Comparison of ENCODE assay signal across 8 cellular contexts in genomic region chr2:64019083-64019974, GRCh38. TPM values are rescaled to one million over a fixed set of nuclear protein-coding genes. Genes with fewer than 3 reads are reported as not detected.
DNase-seq lines count a peak whose midpoint lies in the region; ATAC-seq and TF ChIP-seq lines count a peak whose summit lies in the region.

A gene with protein sequence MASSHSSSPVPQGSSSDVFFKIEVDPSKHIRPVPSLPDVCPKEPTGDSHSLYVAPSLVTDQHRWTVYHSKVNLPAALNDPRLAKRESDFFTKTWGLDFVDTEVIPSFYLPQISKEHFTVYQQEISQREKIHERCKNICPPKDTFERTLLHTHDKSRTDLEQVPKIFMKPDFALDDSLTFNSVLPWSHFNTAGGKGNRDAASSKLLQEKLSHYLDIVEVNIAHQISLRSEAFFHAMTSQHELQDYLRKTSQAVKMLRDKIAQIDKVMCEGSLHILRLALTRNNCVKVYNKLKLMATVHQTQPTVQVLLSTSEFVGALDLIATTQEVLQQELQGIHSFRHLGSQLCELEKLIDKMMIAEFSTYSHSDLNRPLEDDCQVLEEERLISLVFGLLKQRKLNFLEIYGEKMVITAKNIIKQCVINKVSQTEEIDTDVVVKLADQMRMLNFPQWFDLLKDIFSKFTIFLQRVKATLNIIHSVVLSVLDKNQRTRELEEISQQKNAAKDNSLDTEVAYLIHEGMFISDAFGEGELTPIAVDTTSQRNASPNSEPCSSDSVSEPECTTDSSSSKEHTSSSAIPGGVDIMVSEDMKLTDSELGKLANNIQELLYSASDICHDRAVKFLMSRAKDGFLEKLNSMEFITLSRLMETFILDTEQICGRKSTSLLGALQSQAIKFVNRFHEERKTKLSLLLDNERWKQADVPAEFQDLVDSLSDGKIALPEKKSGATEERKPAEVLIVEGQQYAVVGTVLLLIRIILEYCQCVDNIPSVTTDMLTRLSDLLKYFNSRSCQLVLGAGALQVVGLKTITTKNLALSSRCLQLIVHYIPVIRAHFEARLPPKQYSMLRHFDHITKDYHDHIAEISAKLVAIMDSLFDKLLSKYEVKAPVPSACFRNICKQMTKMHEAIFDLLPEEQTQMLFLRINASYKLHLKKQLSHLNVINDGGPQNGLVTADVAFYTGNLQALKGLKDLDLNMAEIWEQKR (minus strand): TSS chr2:64019428. CDS start chr2:63983999, 35,429 bp downstream.

- TF ChIP-seq CTCF in mucosa of descending colon (IDR thresholded peaks at IDR 0.05): no peak

- peak within 1 kb of the TSS; percentile 74 for H3K27ac ChIP-seq in ACC112 (ENCODE audit: low read depth, low read length)

- peak within 1 kb of the TSS; percentile 100 for H2AFZ ChIP-seq in ACC112 (ENCODE audit: low read length, unreplicated experiment)

- H3K36me3 ChIP-seq in ACC112 (ENCODE audit: insufficient read depth, low read length) (no peaks in the 10 kb centered on the region), mucosa of descending colon (ENCODE audit: low read depth) (no peaks in the 10 kb centered on the region)

- H3K4me3 ChIP-seq in ACC112 (ENCODE audit: low read depth, low read length): peak within 1 kb of the TSS; percentile 95
- peak within 1 kb of the TSS; percentile 68 for H3K4me3 ChIP-seq in mucosa of descending colon

- intact Hi-C loops in mucosa of descending colon (cut with DNase I, micrococcal nuclease): no loop called here

- H3K79me2 ChIP-seq in ACC112 (ENCODE audit: control insufficient read depth, insufficient read depth, low read length, unreplicated experiment): peaks cover 47% of the 10 kb centered on the region

- DNase-seq in NCI-H82 treated with DMSO at 0.1 percent for 48 hours (lab: John Stamatoyannopoulos, UW; ENCODE audit: unreplicated experiment): peak; percentile 58
- peak; percentile 32 for DNase-seq in activated T-cell treated with anti-CD3 and anti-CD28 coated beads for 1 hour (ENCODE audit: low read depth)
- peak; percentile 32 for DNase-seq in epidermal melanocyte (ENCODE audit: insufficient read length, low spot score)
- DNase-seq in mucosa of descending colon: peak; percentile 60 to 82 (median 80)
- peak; percentile 27 to 31 for DNase-seq in stimulated activated CD8-positive, alpha-beta memory T cell treated with anti-CD3 and anti-CD28 coated beads, Interleukin-2, amount 100 ng/mL, for 48 hours (ENCODE audit: low read depth in 2 of 2)

- H3K4me1 ChIP-seq in ACC112 (ENCODE audit: control insufficient read depth, insufficient read depth, low read length, unreplicated experiment): peaks cover 26% of the 10 kb centered on the region
- peaks cover 27% of the 10 kb centered on the region for H3K4me1 ChIP-seq in mucosa of descending colon (ENCODE audit: low read depth)

- ATAC-seq in GM18517 (IDR thresholded peaks at IDR 0.05; ENCODE audit: unreplicated experiment) (peak; percentile 60), HG03039 (IDR thresholded peaks at IDR 0.05; ENCODE audit: unreplicated experiment) (peak; percentile 67), mucosa of descending colon (peak; percentile 84)

- no peaks in the 10 kb centered on the region for H3K9me3 ChIP-seq in mucosa of descending colon

- H3K27me3 ChIP-seq in ACC112 (ENCODE audit: insufficient read depth, low read length): no peaks in the 10 kb centered on the region

RNA-seq across cellular contexts. Expression of the gene that starts here (rescaled TPM):
- 10 to 100 TPM; 18.1 to 25.7 (median 21.9) TPM for total RNA-seq in mucosa of descending colon

Comparison
In these comparisons a context has a peak if more than half of its experiments do, and no peak if none do; other contexts are left out.
1. Peak in every context shown above with its lines: DNase-seq, ATAC-seq, H3K4me3 ChIP-seq and H3K27ac ChIP-seq.
2. DNase-seq: peak in every context shown above with its lines; median percentile 80 in mucosa of descending colon; 58 in NCI-H82 treated with DMSO at 0.1 percent for 48 hours; 32 in activated T-cell treated with anti-CD3 and anti-CD28 coated beads for 1 hour; 32 in epidermal melanocyte; 29 in stimulated activated CD8-positive, alpha-beta memory T cell treated with anti-CD3 and anti-CD28 coated beads, Interleukin-2, amount 100 ng/mL, for 48 hours.